ENCODE assay signal across 9 cellular contexts in the genomic region with DNA sequence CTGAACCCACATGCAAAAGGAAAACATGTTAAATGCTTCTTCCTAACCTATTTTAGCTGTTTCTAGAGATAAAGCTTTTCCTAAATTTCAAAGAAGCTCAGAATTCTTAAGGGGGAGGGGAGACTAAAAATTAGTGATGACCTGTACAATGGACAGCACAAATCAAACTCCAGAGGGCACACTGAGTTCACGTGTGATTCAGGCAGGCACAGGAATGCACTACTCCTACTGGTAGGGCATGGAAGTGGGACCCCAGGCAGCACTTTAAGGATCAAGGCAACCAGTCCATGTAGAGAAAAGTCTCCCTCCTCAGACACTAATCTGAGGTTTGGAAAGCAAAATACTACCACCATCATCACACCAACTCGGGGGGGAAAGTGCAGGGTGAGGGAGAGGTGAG.
DNase-seq lines count a peak whose midpoint lies in the region; ATAC-seq, FAIRE-seq and TF ChIP-seq lines count a peak whose summit lies in the region.
"Had no signal": no experiment of that assay in that cellular context is flagged by ENCODE, and none has a peak within 500 bp of the region (broad histone marks: within the 10 kb centered on the region; RNA-seq: fewer than 3 reads in every experiment).

No MANE protein-coding gene starts in this region.

- no peak overlapping the region for H3K27ac Mint-ChIP-seq in stimulated activated naive CD8-positive, alpha-beta T cell treated with anti-CD3 and anti-CD28 coated beads, Interleukin-15, amount 100 ng/mL, for 72 hours

- peak; percentile 67 for TF ChIP-seq CTCF in VCaP (conservative IDR thresholded peaks at IDR 0.05)

- H3K4me1 Mint-ChIP-seq in stimulated activated naive CD8-positive, alpha-beta T cell treated with anti-CD3 and anti-CD28 coated beads, Interleukin-15, amount 100 ng/mL, for 72 hours, result no peaks in the 10 kb centered on the region
- H3K4me1 Mint-ChIP-seq: naive B cell had no signal

- no peak for ATAC-seq in stimulated activated naive CD8-positive, alpha-beta T cell treated with anti-CD3 and anti-CD28 coated beads, Interleukin-15, amount 100 ng/mL, for 72 hours

- no peak overlapping the region for H3K4me3 Mint-ChIP-seq in stimulated activated naive CD8-positive, alpha-beta T cell treated with anti-CD3 and anti-CD28 coated beads, Interleukin-15, amount 100 ng/mL, for 72 hours
- H3K4me3 Mint-ChIP-seq: naive B cell had no signal

- no peaks in the 10 kb centered on the region for H3K9me3 Mint-ChIP-seq in stimulated activated naive CD8-positive, alpha-beta T cell treated with anti-CD3 and anti-CD28 coated beads, Interleukin-15, amount 100 ng/mL, for 72 hours

- no peaks in the 10 kb centered on the region for H3K27me3 Mint-ChIP-seq in stimulated activated naive CD8-positive, alpha-beta T cell treated with anti-CD3 and anti-CD28 coated beads, Interleukin-15, amount 100 ng/mL, for 72 hours
- H3K27me3 Mint-ChIP-seq: naive B cell had no signal

- H3K27ac ChIP-seq in VCaP, result no peak overlapping the region

- FAIRE-seq in HTR-8/SVneo (lab: Jason Lieb, UNC), result no peak

- DNase-seq in COLO829 (ENCODE audit: low spot score), result peak; percentile 65
- peak; percentile 6 for DNase-seq in HTR-8/SVneo (ENCODE audit: insufficient read length, low spot score)
- peak; percentile 38 for DNase-seq in left kidney (ENCODE audit: low read depth, low spot score)
- no peak for DNase-seq in stimulated activated naive CD8-positive, alpha-beta T cell treated with anti-CD3 and anti-CD28 coated beads, Interleukin-15, amount 100 ng/mL, for 72 hours
- no peak for DNase-seq in NCI-H1092 treated with DMSO at 0.1 percent for 48 hours (lab: John Stamatoyannopoulos, UW)
- no peak for DNase-seq in stimulated activated CD4-positive, alpha-beta T cell treated with anti-CD3 and anti-CD28 coated beads, Interleukin-4, amount 100 ng/mL, for 1 hour
- no peak for DNase-seq in activated CD4-positive, alpha-beta T cell treated with anti-CD3 and anti-CD28 coated beads, Interleukin-2, amount 50 U/mL, for 48 hours
- DNase-seq: naive B cell had no signal

Comparison
In these comparisons a context has a peak if more than half of its experiments do, and no peak if none do; other contexts are left out.
1. DNase-seq: peak in COLO829 (single experiment), HTR-8/SVneo (single experiment) and left kidney (single experiment); none in stimulated activated naive CD8-positive, alpha-beta T cell treated with anti-CD3 and anti-CD28 coated beads, Interleukin-15, amount 100 ng/mL, for 72 hours (0 of 2), NCI-H1092 treated with DMSO at 0.1 percent for 48 hours (single experiment), stimulated activated CD4-positive, alpha-beta T cell treated with anti-CD3 and anti-CD28 coated beads, Interleukin-4, amount 100 ng/mL, for 1 hour (single experiment) and activated CD4-positive, alpha-beta T cell treated with anti-CD3 and anti-CD28 coated beads, Interleukin-2, amount 50 U/mL, for 48 hours (0 of 2).